8 cellular contexts compared by ENCODE assay signal in genomic region chr12:110468212-110469048, GRCh38. TPM values are rescaled to one million over a fixed set of nuclear protein-coding genes. Genes with fewer than 3 reads are reported as not detected.
A peak's percentile ranks its signal among the peaks of the same experiment; 100 is the strongest.
DNase-seq lines count a peak whose midpoint lies in the region; ATAC-seq lines count a peak whose summit lies in the region.

A gene with protein sequence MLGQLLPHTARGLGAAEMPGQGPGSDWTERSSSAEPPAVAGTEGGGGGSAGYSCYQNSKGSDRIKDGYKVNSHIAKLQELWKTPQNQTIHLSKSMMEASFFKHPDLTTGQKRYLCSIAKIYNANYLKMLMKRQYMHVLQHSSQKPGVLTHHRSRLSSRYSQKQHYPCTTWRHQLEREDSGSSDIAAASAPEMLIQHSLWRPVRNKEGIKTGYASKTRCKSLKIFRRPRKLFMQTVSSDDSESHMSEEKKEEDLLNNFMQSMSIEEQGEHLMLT (plus strand): TSS chr12:110468845. CDS start chr12:110468876, 31 bp downstream.
Gene GPN3, minus strand, starts transcription at chr12:110468257. Its CDS starts 54 bp downstream, at chr12:110468203.

- no peaks in the 10 kb centered on the region for H3K9me3 Mint-ChIP-seq in activated CD4-positive, alpha-beta T cell treated with anti-CD3 and anti-CD28 coated beads, Interleukin-2, amount 10 ng/mL, durations not matched to agents 7 days and 5 days

- H3K4me1 ChIP-seq in BLaER1, result peaks cover 49% of the 10 kb centered on the region

- no peaks in the 10 kb centered on the region for H3K27me3 Mint-ChIP-seq in activated CD4-positive, alpha-beta T cell treated with anti-CD3 and anti-CD28 coated beads, Interleukin-2, amount 10 ng/mL, durations not matched to agents 7 days and 5 days

- H3K4me2 ChIP-seq in BLaER1, result peak within 1 kb of the TSS; percentile 92

- CTCF ChIA-PET in activated CD4-positive, alpha-beta T cell treated with anti-CD3 and anti-CD28 coated beads, Interleukin-2, amount 10 ng/mL, durations not matched to agents 7 days and 5 days (lab: Charles Lee), result interaction anchor here (0.5 to 7.4 kb wide), 31 partner anchors 8 to 416 kb away, joined by 3 to 69 read pairs (median 4); partner anchors contain the start of genes ARPC3, RAD9B, TCTN1 and VPS29

- ATAC-seq in GM19328 (IDR thresholded peaks at IDR 0.05; ENCODE audit: unreplicated experiment) (peak; percentile 70), HG03520 (IDR thresholded peaks at IDR 0.05; ENCODE audit: unreplicated experiment) (peak; percentile 73), left colon (peak; percentile 96)

- peak within 1 kb of the TSS; percentile 80 for H3K4me3 ChIP-seq in BLaER1

- H3K4me1 Mint-ChIP-seq in activated CD4-positive, alpha-beta T cell treated with anti-CD3 and anti-CD28 coated beads, Interleukin-2, amount 10 ng/mL, durations not matched to agents 7 days and 5 days, result peaks cover 43% of the 10 kb centered on the region

- DNase-seq in NCI-H69 (lab: John Stamatoyannopoulos, UW) (peak; percentile 99), cortex of kidney (lab: John Stamatoyannopoulos, UW) (peak; percentile 27), left colon (peak; percentile 96)
- DNase-seq in activated CD4-positive, alpha-beta T cell treated with anti-CD3 and anti-CD28 coated beads, Interleukin-2, amount 10 ng/mL, durations not matched to agents 7 days and 5 days, result peak; percentile 98
- DNase-seq in stimulated activated CD4-positive, alpha-beta T cell treated with anti-CD3 and anti-CD28 coated beads, Interleukin-1b, Interleukin-23, amount 100 ng/mL, for 48 hours, result peak; percentile 97

- H3K27me3 ChIP-seq in BLaER1, result no peaks in the 10 kb centered on the region

- peaks cover 21% of the 10 kb centered on the region; the same call in 1 of the 2 replicates for H4K20me1 ChIP-seq in BLaER1

- POLR2A ChIA-PET in activated CD4-positive, alpha-beta T cell treated with anti-CD3 and anti-CD28 coated beads, Interleukin-2, amount 10 ng/mL, durations not matched to agents 7 days and 5 days (lab: Charles Lee), result interaction anchor here (0.6 to 1.5 kb wide), 3 partner anchors 18 to 308 kb away, joined by 3 to 11 read pairs (median 7); partner anchors contain the start of gene ARPC3

- H3K9ac ChIP-seq in BLaER1, result peak within 1 kb of the TSS; percentile 96

- peak within 1 kb of the TSS; percentile 99 for H3K27ac ChIP-seq in BLaER1

- peaks cover 10% of the 10 kb centered on the region for H3K36me3 Mint-ChIP-seq in activated CD4-positive, alpha-beta T cell treated with anti-CD3 and anti-CD28 coated beads, Interleukin-2, amount 10 ng/mL, durations not matched to agents 7 days and 5 days (ENCODE audit: low read depth)

- H3K27ac Mint-ChIP-seq in activated CD4-positive, alpha-beta T cell treated with anti-CD3 and anti-CD28 coated beads, Interleukin-2, amount 10 ng/mL, durations not matched to agents 7 days and 5 days, result peak within 1 kb of the TSS; percentile 97

- intact Hi-C loops in left colon (cut with DNase I, micrococcal nuclease), result loop anchor here in 1 of 2 donors (5.0 kb wide), 1 partner anchor 34 kb away; the partner anchor contains the start of genes RAD9B and VPS29

- no peaks in the 10 kb centered on the region for H3K9me3 ChIP-seq in BLaER1

- H3K36me3 ChIP-seq in BLaER1, result peaks cover 45% of the 10 kb centered on the region

- H3K4me3 Mint-ChIP-seq in activated CD4-positive, alpha-beta T cell treated with anti-CD3 and anti-CD28 coated beads, Interleukin-2, amount 10 ng/mL, durations not matched to agents 7 days and 5 days, result peak within 1 kb of the TSS; percentile 98

RNA-seq across cellular contexts. Expression of the first gene that starts in this region (rescaled TPM):
- total RNA-seq in activated CD4-positive, alpha-beta T cell treated with anti-CD3 and anti-CD28 coated beads, Interleukin-2, amount 10 ng/mL, durations not matched to agents 7 days and 5 days, result 10 to 100 TPM; 14.6 to 17.5 TPM
- 1 to 10 TPM; 1.5 to 1.6 TPM for total RNA-seq in left colon

RNA-seq across cellular contexts. Expression of gene GPN3, which starts in this region (rescaled TPM):
- total RNA-seq in activated CD4-positive, alpha-beta T cell treated with anti-CD3 and anti-CD28 coated beads, Interleukin-2, amount 10 ng/mL, durations not matched to agents 7 days and 5 days, result 10 to 100 TPM; 19.0 to 21.2 TPM
- total RNA-seq in left colon, result 10 to 100 TPM in 1 of 2 donors, 1 to 10 TPM in 1; 8.1 to 10.2 TPM

Comparison
In these comparisons a context has a peak if more than half of its experiments do, and no peak if none do; other contexts are left out.
1. Peak in every context shown above with its lines: DNase-seq, ATAC-seq, H3K4me3 ChIP-seq and H3K27ac ChIP-seq.
2. RNA of the first gene that starts in this region (total RNA-seq): 14.6 to 17.5 TPM in activated CD4-positive, alpha-beta T cell treated with anti-CD3 and anti-CD28 coated beads, Interleukin-2, amount 10 ng/mL, durations not matched to agents 7 days and 5 days; 1.5 to 1.6 TPM in left colon; every median in the first group is over 4 times any median in the second.
3. DNase-seq: peak in every context shown above with its lines; median percentile 99 in NCI-H69; 98 in activated CD4-positive, alpha-beta T cell treated with anti-CD3 and anti-CD28 coated beads, Interleukin-2, amount 10 ng/mL, durations not matched to agents 7 days and 5 days; 97 in stimulated activated CD4-positive, alpha-beta T cell treated with anti-CD3 and anti-CD28 coated beads, Interleukin-1b, Interleukin-23, amount 100 ng/mL, for 48 hours; 96 in left colon; 27 in cortex of kidney.